Comparison of ENCODE assay signal across 29 cellular contexts in the genomic region with DNA sequence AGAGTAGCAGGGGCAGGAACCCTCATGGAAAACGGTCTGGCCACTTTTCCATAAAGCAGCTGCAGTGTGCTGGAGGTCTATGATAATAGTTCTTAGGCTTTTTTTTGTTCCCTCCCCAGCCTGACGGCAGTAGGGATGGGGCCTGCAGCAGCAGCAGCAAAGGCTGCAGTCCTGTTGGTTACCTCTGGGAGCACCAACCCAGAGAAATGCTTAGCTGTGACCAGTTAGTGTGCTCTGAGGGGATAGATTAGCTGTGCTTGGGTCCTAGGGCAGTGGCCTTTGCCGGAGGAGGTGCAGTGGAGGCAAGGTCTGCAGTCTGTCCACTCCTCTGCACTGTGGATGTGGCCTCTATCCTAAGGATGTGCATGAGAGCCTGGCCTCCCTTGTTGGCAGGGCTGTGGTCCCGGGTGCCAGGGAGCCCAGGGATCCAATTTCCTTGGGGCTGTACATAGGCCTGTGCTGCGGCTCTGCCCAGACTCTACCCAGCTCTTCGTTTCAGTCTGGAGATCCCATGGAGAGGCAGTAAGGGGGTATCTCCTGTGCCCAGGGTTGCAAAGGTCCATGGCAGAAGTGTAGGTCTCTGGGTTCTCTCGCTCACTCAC.
"Had no signal": no experiment of that assay in that cellular context is flagged by ENCODE, and none has a peak within 500 bp of the region (broad histone marks: within the 10 kb centered on the region; RNA-seq: fewer than 3 reads in every experiment).

No MANE protein-coding gene starts in this region.

- H3K36me3 Mint-ChIP-seq: activated naive CD8-positive, alpha-beta T cell treated with anti-CD3 and anti-CD28 coated beads, Interleukin-2, amount 10 ng/mL, durations not matched to agents 7 days and 5 days had no signal

- ATAC-seq: activated CD4-positive, alpha-beta T cell treated with anti-CD3 and anti-CD28 coated beads for 36 hours; activated CD4-positive, CD25-positive, alpha-beta regulatory T cell treated with anti-CD3 and anti-CD28 coated beads, Interleukin-2, amount 50 U/mL, for 24 hours; activated CD8-positive, alpha-beta T cell treated with anti-CD3 and anti-CD28 coated beads, Interleukin-2, amount 10 ng/mL, durations not matched to agents 7 days and 5 days had no signal

- H3K27ac Mint-ChIP-seq: activated CD4-positive, alpha-beta T cell treated with anti-CD3 and anti-CD28 coated beads for 36 hours; activated CD4-positive, alpha-beta T cell treated with anti-CD3 and anti-CD28 coated beads, Interleukin-2, amount 10 ng/mL, durations not matched to agents 7 days and 5 days; activated CD8-positive, alpha-beta T cell treated with anti-CD3 and anti-CD28 coated beads, Interleukin-2, amount 10 ng/mL, durations not matched to agents 7 days and 5 days; activated naive CD4-positive, alpha-beta T cell treated with anti-CD3 and anti-CD28 coated beads, Interleukin-2, amount 50 U/mL, for 24 hours; activated naive CD8-positive, alpha-beta T cell treated with anti-CD3 and anti-CD28 coated beads, Interleukin-2, amount 10 ng/mL, durations not matched to agents 7 days and 5 days; activated T-cell treated with anti-CD3 and anti-CD28 coated beads, Interleukin-2, amount 50 U/mL, for 24 hours; activated T-helper 2 cell treated with anti-CD3 and anti-CD28 coated beads, Interferon-gamma antibody, Interleukin-2, Interleukin-4, amounts not matched to agents 10 μg/mL and 5 μg/mL and 100 μg/mL, durations not matched to agents 14 hours and 24 hours and 36 hours; T-helper 1 cell treated with Interleukin-12 subunit alpha and Interleukin-12 subunit beta and Interleukin-4 antibody, amounts not matched to agents 30 μg/mL and 1 μg/mL, for 36 hours; T-helper 2 cell treated with Interferon-gamma antibody and Interleukin-4, amounts not matched to agents 5 μg/mL and 100 μg/mL, for 36 hours had no signal

- H3K27me3 Mint-ChIP-seq: activated naive CD8-positive, alpha-beta T cell treated with anti-CD3 and anti-CD28 coated beads, Interleukin-2, amount 10 ng/mL, durations not matched to agents 7 days and 5 days had no signal

- H3K4me3 Mint-ChIP-seq: activated CD4-positive, alpha-beta T cell treated with anti-CD3 and anti-CD28 coated beads for 36 hours; activated CD4-positive, alpha-beta T cell treated with anti-CD3 and anti-CD28 coated beads, Interleukin-2, amount 10 ng/mL, durations not matched to agents 7 days and 5 days; activated CD8-positive, alpha-beta T cell treated with anti-CD3 and anti-CD28 coated beads, Interleukin-2, amount 10 ng/mL, durations not matched to agents 7 days and 5 days; activated naive CD4-positive, alpha-beta T cell treated with anti-CD3 and anti-CD28 coated beads, Interleukin-2, amount 50 U/mL, for 24 hours; activated naive CD8-positive, alpha-beta T cell treated with anti-CD3 and anti-CD28 coated beads, Interleukin-2, amount 10 ng/mL, durations not matched to agents 7 days and 5 days; activated T-cell treated with anti-CD3 and anti-CD28 coated beads, Interleukin-2, amount 50 U/mL, for 24 hours; T-helper 1 cell treated with Interleukin-12 subunit alpha and Interleukin-12 subunit beta and Interleukin-4 antibody, amounts not matched to agents 30 μg/mL and 1 μg/mL, for 36 hours; T-helper 2 cell treated with Interferon-gamma antibody and Interleukin-4, amounts not matched to agents 5 μg/mL and 100 μg/mL, for 36 hours had no signal

- DNase-seq: activated CD4-positive, alpha-beta T cell treated with anti-CD3 and anti-CD28 coated beads for 36 hours; activated CD4-positive, alpha-beta T cell treated with anti-CD3 and anti-CD28 coated beads, Interleukin-2, amount 10 ng/mL, durations not matched to agents 7 days and 5 days; activated CD4-positive, alpha-beta T cell treated with anti-CD3 and anti-CD28 coated beads, Interleukin-2, amount 50 U/mL, for 48 hours; activated CD8-positive, alpha-beta T cell treated with anti-CD3 and anti-CD28 coated beads, Interleukin-2, amount 10 ng/mL, durations not matched to agents 7 days and 5 days; activated gamma-delta T cell; activated naive CD4-positive, alpha-beta T cell treated with Interleukin-2 at 50 U/mL for 16 hours; activated naive CD8-positive, alpha-beta T cell treated with anti-CD3 and anti-CD28 coated beads, Interleukin-2, amount 10 ng/mL, durations not matched to agents 7 days and 5 days; activated T-cell treated with anti-CD3 and anti-CD28 coated beads, Interleukin-2, amount 50 U/mL, for 24 hours; amygdala; Karpas-422; KBM-7; NCI-H1092; NCI-H1436 treated with DMSO at 0.1 percent for 48 hours; NCI-H1694 treated with DMSO at 0.1 percent for 48 hours; NCI-H2029; NCI-H345; NCI-H526; NCI-H748 treated with DMSO at 0.1 percent for 48 hours; OCI-M1; SHP77; SJCRH30 had no signal

- H3K9me3 Mint-ChIP-seq: activated T-cell treated with anti-CD3 and anti-CD28 coated beads, Interleukin-2, amount 50 U/mL, for 24 hours; activated T-helper 2 cell treated with anti-CD3 and anti-CD28 coated beads, Interferon-gamma antibody, Interleukin-2, Interleukin-4, amounts not matched to agents 10 μg/mL and 5 μg/mL and 100 μg/mL, durations not matched to agents 14 hours and 24 hours and 36 hours had no signal

- H3K4me1 Mint-ChIP-seq: activated CD4-positive, alpha-beta T cell treated with anti-CD3 and anti-CD28 coated beads for 36 hours; activated CD4-positive, alpha-beta T cell treated with anti-CD3 and anti-CD28 coated beads, Interleukin-2, amount 10 ng/mL, durations not matched to agents 7 days and 5 days; activated naive CD4-positive, alpha-beta T cell treated with anti-CD3 and anti-CD28 coated beads, Interleukin-2, amount 50 U/mL, for 24 hours; activated naive CD8-positive, alpha-beta T cell treated with anti-CD3 and anti-CD28 coated beads, Interleukin-2, amount 10 ng/mL, durations not matched to agents 7 days and 5 days had no signal

- H3K4me3 ChIP-seq: ascending aorta, cardiac muscle cell, SJCRH30, SK-N-MC had no signal
